In the genomic region with DNA sequence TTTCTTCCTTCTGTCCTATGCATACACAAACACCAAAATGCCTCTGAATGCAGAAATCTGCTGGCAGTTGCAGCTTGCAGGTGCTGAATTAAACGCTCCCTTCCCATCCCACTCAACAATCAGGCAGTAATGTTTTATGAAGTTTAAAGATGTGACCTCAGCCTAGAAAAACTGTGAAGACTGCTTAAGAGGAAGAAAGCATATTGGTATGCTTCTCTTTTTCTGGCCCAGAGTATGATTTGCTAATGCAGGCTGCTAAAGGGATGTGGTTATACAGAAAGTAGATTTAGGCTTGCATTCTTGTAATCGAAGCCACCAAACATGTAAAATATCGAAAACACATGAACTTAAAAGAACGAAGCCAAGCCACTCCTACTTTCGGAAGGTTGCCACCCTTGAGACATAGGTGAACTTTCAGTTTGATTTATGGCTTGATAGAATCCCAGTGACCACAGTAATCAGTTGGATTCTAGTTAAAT, we compare ENCODE assay signal across 8 cellular contexts. TPM values are rescaled to one million over a fixed set of nuclear protein-coding genes. Genes with fewer than 3 reads are reported as not detected.
DNase-seq lines count a peak whose midpoint lies in the region; ATAC-seq and TF ChIP-seq lines count a peak whose summit lies in the region.

No MANE protein-coding gene starts in this region.

- peak overlapping the region; percentile 60 for H3K4me3 Mint-ChIP-seq in central memory CD8-positive, alpha-beta T cell

- H3K36me3 ChIP-seq in uterus = no peaks in the 10 kb centered on the region

- no peaks in the 10 kb centered on the region for H3K27me3 Mint-ChIP-seq in central memory CD8-positive, alpha-beta T cell

- H3K36me3 Mint-ChIP-seq in central memory CD8-positive, alpha-beta T cell (ENCODE audit: insufficient read depth) = peaks cover 12% of the 10 kb centered on the region

- TF ChIP-seq CTCF in GM13976 (IDR thresholded peaks at IDR 0.05; ENCODE audit: borderline replicate concordance, control extremely low read depth, extremely low read depth, insufficient read depth, missing control alignments) (no peak), HL-60 (IDR thresholded peaks at IDR 0.05; ENCODE audit: insufficient read depth, low read length) (no peak), uterus (IDR thresholded peaks at IDR 0.05) (no peak)

- no peak overlapping the region for H3K4me3 ChIP-seq in HL-60 (replicated peaks; ENCODE audit: insufficient read depth, low read length)
- H3K4me3 ChIP-seq in uterus = no peak overlapping the region

- in situ Hi-C loops in GM13976 (cut with MboI; ENCODE audit: low sequenced_read_pairs, unreplicated experiment) = no loop called here

- ATAC-seq in GM21515 (IDR thresholded peaks at IDR 0.05; ENCODE audit: unreplicated experiment) = peak; percentile 93
- peak; percentile 67 for ATAC-seq in central memory CD8-positive, alpha-beta T cell (replicated peaks; ENCODE audit: extremely low read depth, poor library complexity, severe bottlenecking)

- H3K27ac ChIP-seq in HL-60 (replicated peaks) (peak overlapping the region; percentile 9), uterus (peak overlapping the region; percentile 26 to 42)

- H3K9me3 Mint-ChIP-seq in central memory CD8-positive, alpha-beta T cell = no peaks in the 10 kb centered on the region

- DNase-seq in GM13976 (ENCODE audit: low spot score) (peak; percentile 62), HL-60 (ENCODE audit: low read depth in 1 of 2, low spot score in 1 of 2) (peak in 1 of 2 experiments; percentile 61), uterus (no peak), EL (no peak), NCI-H1048 (lab: John Stamatoyannopoulos, UW) (no peak), T-helper 9 cell (no peak)
- DNase-seq in central memory CD8-positive, alpha-beta T cell (ENCODE audit: low spot score in 2 of 2) = no peak

- no peak for TF ChIP-seq POLR2A in uterus (IDR thresholded peaks at IDR 0.05)

- peaks cover 71% of the 10 kb centered on the region for H3K4me1 Mint-ChIP-seq in central memory CD8-positive, alpha-beta T cell

- intact Hi-C loops in uterus (cut with DNase I; ENCODE audit: low total_unique reads) = no loop called here

- H3K27me3 ChIP-seq in HL-60 (ENCODE audit: insufficient read depth, poor library complexity, severe bottlenecking) (no peaks in the 10 kb centered on the region), uterus (no peaks in the 10 kb centered on the region)

- H3K4me1 ChIP-seq in uterus = peaks cover 0 to 8% of the 10 kb centered on the region in 2 donors

- no peaks in the 10 kb centered on the region for H3K9me3 ChIP-seq in uterus

- H3K27ac Mint-ChIP-seq in central memory CD8-positive, alpha-beta T cell (ENCODE audit: low read depth) = peak overlapping the region; percentile 81

RNA-seq across cellular contexts. Expression of a gene that starts 40.8 kb away (rescaled TPM):
- 10 to 100 TPM in 2 of 4 donors, 1 to 10 TPM in 2; 9.5 to 67.1 (median 15.4) TPM for total RNA-seq in uterus
